Comparison of ENCODE assay signal across 34 cellular contexts in the genomic region with DNA sequence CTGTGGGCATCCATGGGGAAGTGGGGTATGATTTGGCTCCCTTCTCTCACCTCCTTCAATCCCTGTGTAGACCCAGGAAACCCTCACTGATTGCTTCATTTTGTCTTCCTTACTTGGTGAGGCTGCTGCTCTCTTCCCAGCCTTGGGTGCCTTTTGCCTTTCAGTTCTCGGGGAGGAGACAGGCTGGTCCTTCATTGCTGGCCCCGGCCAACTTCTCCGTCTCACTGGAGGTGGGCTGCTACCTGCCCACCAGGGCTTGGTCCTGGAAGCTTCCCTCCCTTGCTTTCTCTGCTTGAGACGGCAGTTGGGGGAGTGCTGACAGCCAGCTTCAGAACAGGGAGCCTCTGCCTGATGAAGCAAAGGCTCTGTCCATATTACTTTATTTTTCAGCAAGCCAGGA. TPM values are rescaled to one million over a fixed set of nuclear protein-coding genes. Genes with fewer than 3 reads are reported as not detected.
"Had no signal": no experiment of that assay in that cellular context is flagged by ENCODE, and none has a peak within 500 bp of the region (broad histone marks: within the 10 kb centered on the region; RNA-seq: fewer than 3 reads in every experiment).

No MANE protein-coding gene starts in this region.

- ATAC-seq: Right ventricle myocardium inferior, SK-N-SH treated with all-trans-retinoic acid at 6 μM for 48 hours, T-cell had no signal

- DNase-seq: activated CD4-positive, alpha-beta memory T cell treated with anti-CD3 and anti-CD28 coated beads, Interleukin-2, amount 10 ng/mL, durations not matched to agents 7 days and 5 days; activated CD4-positive, alpha-beta T cell treated with anti-CD3 and anti-CD28 coated beads for 1 hour; activated CD4-positive, alpha-beta T cell treated with anti-CD3 and anti-CD28 coated beads for 48 hours; activated CD4-positive, CD25-positive, alpha-beta regulatory T cell; activated gamma-delta T cell; activated naive CD4-positive, alpha-beta T cell treated with Interleukin-2 at 50 U/mL for 16 hours; activated naive CD8-positive, alpha-beta T cell treated with anti-CD3 and anti-CD28 coated beads, Interleukin-2, amount 10 ng/mL, durations not matched to agents 7 days and 5 days; activated T-cell treated with anti-CD3 and anti-CD28 coated beads, Interleukin-2, amount 50 U/mL, for 24 hours; amygdala; Karpas-422; NCI-H1105; NCI-H1417 treated with DMSO at 0.1 percent for 48 hours; NCI-H187 treated with DMSO at 0.1 percent for 48 hours; NCI-H2081; NCI-H2171 treated with DMSO at 0.1 percent for 48 hours; NCI-H2227 treated with DMSO at 0.1 percent for 48 hours; NCI-H446; NCI-H510A treated with DMSO at 0.1 percent for 48 hours; Peyer's patch; SIG-M5; T-cell; T-helper 2 cell; T-helper 9 cell had no signal

- H3K4me3 Mint-ChIP-seq: activated CD4-positive, alpha-beta memory T cell treated with anti-CD3 and anti-CD28 coated beads, Interleukin-2, amount 10 ng/mL, durations not matched to agents 7 days and 5 days; activated naive CD4-positive, alpha-beta T cell treated with anti-CD3 and anti-CD28 coated beads, Interleukin-2, amount 50 U/mL, for 24 hours; activated naive CD8-positive, alpha-beta T cell treated with anti-CD3 and anti-CD28 coated beads, Interleukin-2, amount 10 ng/mL, durations not matched to agents 7 days and 5 days; activated T-cell treated with anti-CD3 and anti-CD28 coated beads, Interleukin-2, amount 50 U/mL, for 24 hours; central memory CD8-positive, alpha-beta T cell; T-cell had no signal

- H3K9me3 Mint-ChIP-seq: activated CD4-positive, alpha-beta memory T cell treated with anti-CD3 and anti-CD28 coated beads, Interleukin-2, amount 10 ng/mL, durations not matched to agents 7 days and 5 days; activated naive CD4-positive, alpha-beta T cell treated with anti-CD3 and anti-CD28 coated beads, Interleukin-2, amount 50 U/mL, for 24 hours; activated naive CD8-positive, alpha-beta T cell treated with anti-CD3 and anti-CD28 coated beads, Interleukin-2, amount 10 ng/mL, durations not matched to agents 7 days and 5 days; activated T-cell treated with anti-CD3 and anti-CD28 coated beads, Interleukin-2, amount 50 U/mL, for 24 hours; activated T-helper 2 cell treated with anti-CD3 and anti-CD28 coated beads, Interferon-gamma antibody, Interleukin-2, Interleukin-4, amounts not matched to agents 10 μg/mL and 5 μg/mL and 100 μg/mL, durations not matched to agents 14 hours and 24 hours and 36 hours; central memory CD8-positive, alpha-beta T cell; T-cell had no signal

- H3K36me3 Mint-ChIP-seq: T-cell had no signal

- H3K9me3 ChIP-seq: ascending aorta had no signal

- H3K36me3 ChIP-seq: ascending aorta, cardiac muscle cell, Peyer's patch had no signal

- H3K4me3 ChIP-seq: ascending aorta, cardiac muscle cell, Peyer's patch had no signal

- H3K27ac Mint-ChIP-seq: activated CD4-positive, alpha-beta memory T cell treated with anti-CD3 and anti-CD28 coated beads, Interleukin-2, amount 10 ng/mL, durations not matched to agents 7 days and 5 days; activated naive CD4-positive, alpha-beta T cell treated with anti-CD3 and anti-CD28 coated beads, Interleukin-2, amount 50 U/mL, for 24 hours; activated naive CD8-positive, alpha-beta T cell treated with anti-CD3 and anti-CD28 coated beads, Interleukin-2, amount 10 ng/mL, durations not matched to agents 7 days and 5 days; activated T-cell treated with anti-CD3 and anti-CD28 coated beads, Interleukin-2, amount 50 U/mL, for 24 hours; activated T-helper 2 cell treated with anti-CD3 and anti-CD28 coated beads, Interferon-gamma antibody, Interleukin-2, Interleukin-4, amounts not matched to agents 10 μg/mL and 5 μg/mL and 100 μg/mL, durations not matched to agents 14 hours and 24 hours and 36 hours had no signal

- H3K27ac ChIP-seq: ascending aorta, cardiac muscle cell, Peyer's patch, RWPE1, VCaP had no signal

RNA-seq across cellular contexts. Expression of a gene that starts 4.7 kb away (rescaled TPM):
- total RNA-seq: activated CD4-positive, alpha-beta memory T cell treated with anti-CD3 and anti-CD28 coated beads, Interleukin-2, amount 10 ng/mL, durations not matched to agents 7 days and 5 days; activated naive CD8-positive, alpha-beta T cell treated with anti-CD3 and anti-CD28 coated beads, Interleukin-2, amount 10 ng/mL, durations not matched to agents 7 days and 5 days; activated T-helper 2 cell treated with anti-CD3 and anti-CD28 coated beads, Interferon-gamma antibody, Interleukin-2, Interleukin-4, amounts not matched to agents 10 μg/mL and 5 μg/mL and 100 μg/mL, durations not matched to agents 14 hours and 24 hours and 36 hours; ascending aorta; cardiac muscle cell; Peyer's patch; Right ventricle myocardium inferior; SK-MEL-5; T-cell had no signal

RNA-seq across cellular contexts. Expression of a gene that starts 4.7 kb away (rescaled TPM):
- total RNA-seq: activated CD4-positive, alpha-beta memory T cell treated with anti-CD3 and anti-CD28 coated beads, Interleukin-2, amount 10 ng/mL, durations not matched to agents 7 days and 5 days; activated CD8-positive, alpha-beta memory T cell treated with anti-CD3 and anti-CD28 coated beads for 36 hours; activated naive CD8-positive, alpha-beta T cell treated with anti-CD3 and anti-CD28 coated beads, Interleukin-2, amount 10 ng/mL, durations not matched to agents 7 days and 5 days; activated T-helper 2 cell treated with anti-CD3 and anti-CD28 coated beads, Interferon-gamma antibody, Interleukin-2, Interleukin-4, amounts not matched to agents 10 μg/mL and 5 μg/mL and 100 μg/mL, durations not matched to agents 14 hours and 24 hours and 36 hours; ascending aorta; cardiac muscle cell; Peyer's patch; Right ventricle myocardium inferior; SK-MEL-5 had no signal
